8 cellular contexts compared by ENCODE assay signal in genomic region chr6:10722820-10723651, GRCh38. TPM values are rescaled to one million over a fixed set of nuclear protein-coding genes. Genes with fewer than 3 reads are reported as not detected.
A peak's percentile ranks its signal among the peaks of the same experiment; 100 is the strongest.
DNase-seq lines count a peak whose midpoint lies in the region; ATAC-seq and TF ChIP-seq lines count a peak whose summit lies in the region.

TSS of gene TMEM14C (plus strand) at chr6:10723070. CDS start at chr6:10724614, 1,544 bp downstream.

- peaks cover 25% of the 10 kb centered on the region for H3K9me3 Mint-ChIP-seq in endodermal cell

- H3K9me3 ChIP-seq in NT2/D1 (ENCODE audit: insufficient read depth, low read length) (peaks cover 21% of the 10 kb centered on the region), endodermal cell (ENCODE audit: control insufficient read depth, low read length) (peaks cover 18% of the 10 kb centered on the region)

- H3K36me3 ChIP-seq in NT2/D1 (ENCODE audit: insufficient read depth, insufficient read length, low read length): peaks cover 33% of the 10 kb centered on the region
- H3K36me3 ChIP-seq in endodermal cell (ENCODE audit: control insufficient read depth, insufficient read depth, low read length): peaks cover 31% of the 10 kb centered on the region

- peak within 1 kb of the TSS; percentile 94 for H3K4me3 Mint-ChIP-seq in endodermal cell

- H3K27me3 ChIP-seq in NT2/D1 (ENCODE audit: insufficient read depth, insufficient read length): no peaks in the 10 kb centered on the region
- no peaks in the 10 kb centered on the region for H3K27me3 ChIP-seq in endodermal cell (ENCODE audit: control insufficient read depth, insufficient read depth, low read length, poor library complexity, severe bottlenecking)

- peaks cover 25% of the 10 kb centered on the region for H3K36me3 Mint-ChIP-seq in endodermal cell (ENCODE audit: low read depth)

- no peak for TF ChIP-seq CTCF in endodermal cell (conservative IDR thresholded peaks at IDR 0.05)

- peak; percentile 96 for DNase-seq in COLO668 (lab: John Stamatoyannopoulos, UW; ENCODE audit: unreplicated experiment)
- DNase-seq in HT1080 (ENCODE audit: low read depth): peak; percentile 99
- peak; percentile 96 for DNase-seq in NT2/D1 (ENCODE audit: low read depth, low spot score)
- peak; percentile 43 for DNase-seq in activated CD8-positive, alpha-beta memory T cell treated with anti-CD3 and anti-CD28 coated beads, Interleukin-2, amount 50 U/mL, for 1 hour (ENCODE audit: extremely low read depth)
- DNase-seq in endodermal cell: peak; percentile 99
- peak; percentile 98 for DNase-seq in mesenteric fat pad (ENCODE audit: low spot score)
- peak; percentile 67 for DNase-seq in stimulated activated CD8-positive, alpha-beta memory T cell treated with anti-CD3 and anti-CD28 coated beads, Interleukin-15, amount 100 ng/mL, for 24 hours (ENCODE audit: low read depth)

- peak within 1 kb of the TSS; percentile 98 for H3K27ac Mint-ChIP-seq in endodermal cell

- H3K4me3 ChIP-seq in NT2/D1 (ENCODE audit: insufficient read length, low read depth) (peak within 1 kb of the TSS; percentile 70), endodermal cell (ENCODE audit: low read length) (peak within 1 kb of the TSS; percentile 96)

- 0 to 3% methylated on average over 20 to 56 of the region's 56 CpGs for WGBS in endodermal cell (ENCODE audit: insufficient coverage in 1 of 2, insufficient read length in 1 of 2), 2 experiments

- peak; percentile 100 for ATAC-seq in GM21360 (IDR thresholded peaks at IDR 0.05; ENCODE audit: unreplicated experiment)

- H3K9ac ChIP-seq in NT2/D1 (ENCODE audit: insufficient read length, low read depth) (peak within 1 kb of the TSS; percentile 71), endodermal cell (ENCODE audit: extremely low read depth, low read length, poor library complexity, severe bottlenecking) (peak within 1 kb of the TSS; percentile 84)

- no peaks in the 10 kb centered on the region for H3K27me3 Mint-ChIP-seq in endodermal cell (ENCODE audit: insufficient read depth)

- peak within 1 kb of the TSS; percentile 81 for H3K27ac ChIP-seq in endodermal cell (ENCODE audit: low read depth, low read length)

- H3K4me1 ChIP-seq in NT2/D1 (ENCODE audit: insufficient read depth, insufficient read length) (no peaks in the 10 kb centered on the region), endodermal cell (ENCODE audit: control insufficient read depth, insufficient read depth, low read length) (peaks cover 8% of the 10 kb centered on the region)

- peaks cover 40% of the 10 kb centered on the region for H3K4me1 Mint-ChIP-seq in endodermal cell

RNA-seq across cellular contexts. Expression of gene TMEM14C, which starts in this region (rescaled TPM):
- total RNA-seq in HT1080 (2014; rRNA removed; shearing (Covaris generic)): 137 and 140 TPM in 2 replicates
- 240 and 261 TPM in 2 replicates for polyA plus RNA-seq in HT1080 (2015; cell fraction: cytosol; rRNA removed)
- 115 and 128 TPM in 2 replicates for polyA plus RNA-seq in HT1080 (2015; cell fraction: nucleus; rRNA removed)
- total RNA-seq in endodermal cell (100 to 1,000 TPM; 102 to 118 TPM), mesenteric fat pad (84.8 TPM)
- polyA plus RNA-seq in endodermal cell (2013, experiment 1 of 2): 149 TPM
- polyA plus RNA-seq in endodermal cell (2013, experiment 2 of 2): 146 TPM

Comparison
In these comparisons a context has a peak if more than half of its experiments do, and no peak if none do; other contexts are left out.
1. Peak in every context shown above with its lines: DNase-seq, ATAC-seq, H3K4me3 ChIP-seq and H3K27ac ChIP-seq.
2. DNase-seq: peak in every context shown above with its lines; median percentile 99 in HT1080; 99 in endodermal cell; 98 in mesenteric fat pad; 96 in COLO668; 96 in NT2/D1; 67 in stimulated activated CD8-positive, alpha-beta memory T cell treated with anti-CD3 and anti-CD28 coated beads, Interleukin-15, amount 100 ng/mL, for 24 hours; 43 in activated CD8-positive, alpha-beta memory T cell treated with anti-CD3 and anti-CD28 coated beads, Interleukin-2, amount 50 U/mL, for 1 hour.